26 cellular contexts compared by ENCODE assay signal in genomic region chr1:19070891-19071621, GRCh38.
DNase-seq lines count a peak whose midpoint lies in the region; ATAC-seq and TF ChIP-seq lines count a peak whose summit lies in the region.
"Had no signal": no experiment of that assay in that cellular context is flagged by ENCODE, and none has a peak within 500 bp of the region (broad histone marks: within the 10 kb centered on the region; RNA-seq: fewer than 3 reads in every experiment).

No MANE protein-coding gene starts in this region.

- CTCF ChIA-PET in A673 (lab: Charles Lee) (interaction anchor here (1.6 kb wide), 1 partner anchor 164 kb away, joined by 7 read pairs; no protein-coding TSS in a partner anchor), T-cell (lab: Charles Lee) (no interaction called here)

- peak overlapping the region in 1 of 3 donors; percentile 21 for H3K4me3 Mint-ChIP-seq in T-cell
- H3K4me3 Mint-ChIP-seq: nephron progenitor cell had no signal

- in situ Hi-C loops in GM13976 (cut with MboI; ENCODE audit: low sequenced_read_pairs, unreplicated experiment) = no loop called here

- DNase-seq in A673 (ENCODE audit: low spot score) = no peak
- DNase-seq in GM13976 (ENCODE audit: low spot score) = peak; percentile 27
- no peak for DNase-seq in T-cell
- no peak for DNase-seq in omental fat pad (ENCODE audit: low spot score)
- DNase-seq in sciatic nerve (ENCODE audit: low spot score) = no peak
- no peak for DNase-seq in foreskin fibroblast
- DNase-seq: activated CD4-positive, alpha-beta T cell treated with anti-CD3 and anti-CD28 coated beads, Interleukin-2, amount 50 U/mL, for 48 hours; activated naive CD4-positive, alpha-beta T cell treated with Interleukin-2 at 50 U/mL for 16 hours; BE2C; cerebellar nuclear complex; GOT3; NCI-H1092; NCI-H1694 treated with DMSO at 0.1 percent for 48 hours; NCI-H446 treated with DMSO at 0.1 percent for 48 hours; NCI-H774; nephron progenitor cell; spleen; stimulated activated CD4-positive, alpha-beta T cell treated with anti-CD3 and anti-CD28 coated beads, Interleukin-2, amount 100 ng/mL, for 24 hours had no signal

- H3K4me1 Mint-ChIP-seq in T-cell = peaks cover 61 to 73% (median 64%) of the 10 kb centered on the region in 3 donors

- H3K27ac ChIP-seq in A673 (ENCODE audit: low read depth, low read length, poor library complexity, severe bottlenecking) = peak overlapping the region; percentile 23
- H3K27ac ChIP-seq: adrenal gland, gastroesophageal sphincter, parathyroid adenoma, right atrium auricular region, spleen had no signal

- H3K4me1 ChIP-seq in A673 (ENCODE audit: insufficient read depth, low read length, poor library complexity, severe bottlenecking) = no peaks in the 10 kb centered on the region
- H3K4me1 ChIP-seq in iPS-15b (ENCODE audit: control insufficient read depth, insufficient read depth, low read length) = peaks cover 5% of the 10 kb centered on the region
- H3K4me1 ChIP-seq: BE2C, parathyroid adenoma had no signal

- no peaks in the 10 kb centered on the region for H3K27me3 Mint-ChIP-seq in T-cell

- no peaks in the 10 kb centered on the region for H3K9me3 Mint-ChIP-seq in T-cell
- H3K9me3 Mint-ChIP-seq: nephron progenitor cell had no signal

- H3K27me3 ChIP-seq in A673 (replicated peaks; ENCODE audit: insufficient read depth, low read depth, low read length, poor library complexity) (no peaks in the 10 kb centered on the region), iPS-15b (ENCODE audit: control insufficient read depth, insufficient read depth, low read length) (no peaks in the 10 kb centered on the region)
- H3K27me3 ChIP-seq: adrenal gland, BE2C, gastroesophageal sphincter, right atrium auricular region, thyroid gland had no signal

- POLR2A ChIA-PET in A673 (lab: Charles Lee; ENCODE audit: low non-redundant PET) = no interaction called here
- POLR2A ChIA-PET in T-cell (lab: Charles Lee) = no interaction called here

- peak overlapping the region; percentile 16 for H3K9ac ChIP-seq in iPS-15b (ENCODE audit: low read depth, low read length)
- H3K9ac ChIP-seq: parathyroid adenoma had no signal

- H3K36me3 ChIP-seq in A673 (ENCODE audit: insufficient read depth, low read length, poor library complexity, severe bottlenecking) = peaks cover 34% of the 10 kb centered on the region
- peaks cover 36% of the 10 kb centered on the region for H3K36me3 ChIP-seq in iPS-15b (ENCODE audit: control insufficient read depth, insufficient read depth, low read length)

- H3K27ac Mint-ChIP-seq in T-cell = peak overlapping the region; percentile 25 to 45
- H3K27ac Mint-ChIP-seq: nephron progenitor cell had no signal

- H3K4me3 ChIP-seq in A673 (ENCODE audit: low read depth, low read length, poor library complexity, severe bottlenecking) = no peak overlapping the region
- no peak overlapping the region for H3K4me3 ChIP-seq in iPS-15b (ENCODE audit: low read depth, low read length)
- no peak overlapping the region for H3K4me3 ChIP-seq in foreskin fibroblast (ENCODE audit: low read depth in 1 of 2, low read length in 2 of 2)
- H3K4me3 ChIP-seq: adrenal gland, gastroesophageal sphincter, lung, right atrium auricular region, spleen, thyroid gland had no signal

- no peak for TF ChIP-seq CTCF in A673 (conservative IDR thresholded peaks at IDR 0.05; ENCODE audit: low read depth, low read length)
- no peak for TF ChIP-seq CTCF in GM13976 (IDR thresholded peaks at IDR 0.05; ENCODE audit: borderline replicate concordance, control extremely low read depth, extremely low read depth, insufficient read depth, missing control alignments)
- TF ChIP-seq CTCF in omental fat pad (IDR thresholded peaks at IDR 0.05) = no peak
- TF ChIP-seq CTCF in foreskin fibroblast (IDR thresholded peaks at IDR 0.05; ENCODE audit: low read depth, low read length) = no peak

- intact Hi-C loops in A673 (cut with micrococcal nuclease; ENCODE audit: unreplicated experiment) (no loop called here), sciatic nerve (cut with DNase I) (no loop called here)

- no TSS peak for BruUV-seq in A673 (replicated peaks; lab: Mats Ljungman, UMichigan)

- peaks cover 10% of the 10 kb centered on the region for H3K36me3 Mint-ChIP-seq in T-cell

- H3K9me3 ChIP-seq in A673 (ENCODE audit: low read depth, low read length, poor library complexity, severe bottlenecking) = no peaks in the 10 kb centered on the region
- H3K9me3 ChIP-seq in iPS-15b (ENCODE audit: control insufficient read depth, insufficient read depth, low read length) = no peaks in the 10 kb centered on the region
- H3K9me3 ChIP-seq: adrenal gland, BE2C, gastroesophageal sphincter, right atrium auricular region, spleen, thyroid gland had no signal

- ATAC-seq in T-cell (replicated peaks in 1 of 4) = no peak
- no peak for ATAC-seq in GM19395 (IDR thresholded peaks at IDR 0.05; ENCODE audit: unreplicated experiment)
- ATAC-seq in omental fat pad (ENCODE audit: low FRiP score) = no peak
- ATAC-seq in sciatic nerve = no peak
- ATAC-seq: gastroesophageal sphincter had no signal
